16 cellular contexts compared by ENCODE assay signal in genomic region chr1:182330303-182330702, GRCh38.
DNase-seq lines count a peak whose midpoint lies in the region; TF ChIP-seq lines count a peak whose summit lies in the region.
"Had no signal": no experiment of that assay in that cellular context is flagged by ENCODE, and none has a peak within 500 bp of the region (broad histone marks: within the 10 kb centered on the region; RNA-seq: fewer than 3 reads in every experiment).

No MANE protein-coding gene starts in this region.

- H3F3A ChIP-seq in PC-9 (ENCODE audit: insufficient read depth, low read depth), result no peaks in the 10 kb centered on the region

- no peak overlapping the region for H3K4me2 ChIP-seq in PC-9
- H3K4me2 ChIP-seq: neural progenitor cell had no signal

- TF ChIP-seq CTCF in HFFc6 (IDR thresholded peaks at IDR 0.05) (no peak), PC-9 (conservative IDR thresholded peaks at IDR 0.05) (no peak)

- no peak overlapping the region for H3K27ac Mint-ChIP-seq in HFFc6
- no peak overlapping the region for H3K27ac Mint-ChIP-seq in activated T-cell treated with anti-CD3 and anti-CD28 coated beads, Interleukin-2, amount 50 U/mL, for 24 hours
- H3K27ac Mint-ChIP-seq: activated T-cell treated with anti-CD3 and anti-CD28 coated beads, Interleukin-2, amount 50 U/mL, for 72 hours; neural progenitor cell had no signal

- H3K9me3 Mint-ChIP-seq in HFFc6, result no peaks in the 10 kb centered on the region
- H3K9me3 Mint-ChIP-seq in activated T-cell treated with anti-CD3 and anti-CD28 coated beads, Interleukin-2, amount 50 U/mL, for 24 hours, result no peaks in the 10 kb centered on the region
- H3K9me3 Mint-ChIP-seq: activated T-cell treated with anti-CD3 and anti-CD28 coated beads, Interleukin-2, amount 50 U/mL, for 72 hours had no signal

- POLR2A ChIA-PET in PC-9 (lab: Charles Lee; ENCODE audit: unreplicated experiment), result interaction anchor here (0.7 kb wide), 1 partner anchor 1679 kb away, joined by 4 read pairs; no protein-coding TSS in a partner anchor

- no TSS peak for BruUV-seq in PC-9 (replicated peaks; lab: Mats Ljungman, UMichigan)

- no peaks in the 10 kb centered on the region for H3K9me2 ChIP-seq in PC-9 (ENCODE audit: insufficient read depth)

- H3K27me3 ChIP-seq in adipocyte (replicated peaks; ENCODE audit: control insufficient read depth, insufficient read depth, low read length), result peaks cover 8% of the 10 kb centered on the region
- H3K27me3 ChIP-seq in PC-9 (ENCODE audit: insufficient read depth, low read depth), result no peaks in the 10 kb centered on the region
- H3K27me3 ChIP-seq: breast epithelium, esophagus muscularis mucosa, neural progenitor cell had no signal

- H3K27me3 Mint-ChIP-seq in HFFc6 (ENCODE audit: insufficient read depth), result peaks cover 3% of the 10 kb centered on the region
- no peaks in the 10 kb centered on the region for H3K27me3 Mint-ChIP-seq in activated T-cell treated with anti-CD3 and anti-CD28 coated beads, Interleukin-2, amount 50 U/mL, for 24 hours

- no peak overlapping the region for H3K27ac ChIP-seq in PC-9
- H3K27ac ChIP-seq: esophagus muscularis mucosa, neural progenitor cell, WERI-Rb-1 had no signal

- intact Hi-C loops in PC-9 (cut with micrococcal nuclease; ENCODE audit: unreplicated experiment), result no loop called here

- no peak overlapping the region for H2AFZ ChIP-seq in PC-9
- H2AFZ ChIP-seq: neural progenitor cell had no signal

- H3K36me3 ChIP-seq in adipocyte (ENCODE audit: control insufficient read depth, insufficient read depth, low read length, severe bottlenecking) (no peaks in the 10 kb centered on the region), PC-9 (ENCODE audit: low read depth) (no peaks in the 10 kb centered on the region)
- H3K36me3 ChIP-seq: breast epithelium, esophagus muscularis mucosa, neural progenitor cell, WERI-Rb-1 had no signal

- H3K79me2 ChIP-seq in PC-9 (ENCODE audit: low read depth), result no peaks in the 10 kb centered on the region

- no peaks in the 10 kb centered on the region for H4K20me1 ChIP-seq in PC-9 (ENCODE audit: insufficient read depth)

- H3K4me3 Mint-ChIP-seq in HFFc6, result no peak overlapping the region
- no peak overlapping the region for H3K4me3 Mint-ChIP-seq in activated T-cell treated with anti-CD3 and anti-CD28 coated beads, Interleukin-2, amount 50 U/mL, for 24 hours
- H3K4me3 Mint-ChIP-seq: activated T-cell treated with anti-CD3 and anti-CD28 coated beads, Interleukin-2, amount 50 U/mL, for 72 hours; neural progenitor cell had no signal

- DNase-seq in DMS53 (lab: John Stamatoyannopoulos, UW) (peak; percentile 51), HFFc6 (peak; percentile 1), adipocyte (ENCODE audit: low read depth) (peak; percentile 71), kidney tubule cell (ENCODE audit: low spot score) (peak; percentile 8), PC-9 (no peak), mucosa of gallbladder (ENCODE audit: low spot score) (no peak)
- no peak for DNase-seq in activated T-cell treated with anti-CD3 and anti-CD28 coated beads, Interleukin-2, amount 50 U/mL, for 24 hours
- DNase-seq: activated T-cell treated with anti-CD3 and anti-CD28 coated beads, Interleukin-2, amount 50 U/mL, for 72 hours; Caco-2; Kasumi-1; RPMI8226; stimulated activated CD4-positive, alpha-beta T cell treated with anti-CD3 and anti-CD28 coated beads, Interleukin-15, amount 100 ng/mL, for 24 hours; WERI-Rb-1 had no signal

- no peak overlapping the region for H3K9ac ChIP-seq in adipocyte (ENCODE audit: low read length)
- H3K9ac ChIP-seq: neural progenitor cell had no signal

- H3K4me3 ChIP-seq in adipocyte (ENCODE audit: low read length), result no peak overlapping the region
- H3K4me3 ChIP-seq in PC-9, result no peak overlapping the region
- H3K4me3 ChIP-seq: breast epithelium, esophagus muscularis mucosa, neural progenitor cell had no signal

- H3K4me1 Mint-ChIP-seq in HFFc6 (ENCODE audit: low read depth), result no peaks in the 10 kb centered on the region
- no peaks in the 10 kb centered on the region for H3K4me1 Mint-ChIP-seq in activated T-cell treated with anti-CD3 and anti-CD28 coated beads, Interleukin-2, amount 50 U/mL, for 24 hours (ENCODE audit: low read depth)

- CTCF ChIA-PET in PC-9 (lab: Charles Lee), result no interaction called here

- H3K9me3 ChIP-seq in adipocyte (ENCODE audit: control insufficient read depth, low read length) (no peaks in the 10 kb centered on the region), PC-9 (ENCODE audit: insufficient read depth, low read depth) (no peaks in the 10 kb centered on the region)
- H3K9me3 ChIP-seq: breast epithelium, Caco-2, esophagus muscularis mucosa had no signal

- H3K36me3 Mint-ChIP-seq in HFFc6 (ENCODE audit: low read depth), result no peaks in the 10 kb centered on the region
- no peaks in the 10 kb centered on the region for H3K36me3 Mint-ChIP-seq in activated T-cell treated with anti-CD3 and anti-CD28 coated beads, Interleukin-2, amount 50 U/mL, for 24 hours (ENCODE audit: low read depth)
- H3K36me3 Mint-ChIP-seq: neural progenitor cell had no signal

- H3K4me1 ChIP-seq in adipocyte (ENCODE audit: control insufficient read depth, insufficient read depth, low read length) (peaks cover 7% of the 10 kb centered on the region), PC-9 (replicated peaks; ENCODE audit: insufficient read depth) (no peaks in the 10 kb centered on the region)
- H3K4me1 ChIP-seq: breast epithelium, Caco-2 had no signal

Comparison
In these comparisons a context has a peak if more than half of its experiments do, and no peak if none do; other contexts are left out.
1. DNase-seq: peak in DMS53 (single experiment), HFFc6 (single experiment), adipocyte (single experiment) and kidney tubule cell (single experiment); none in PC-9 (0 of 2), activated T-cell treated with anti-CD3 and anti-CD28 coated beads, Interleukin-2, amount 50 U/mL, for 24 hours (single experiment) and mucosa of gallbladder (single experiment).